In genomic region chr7:44289341-44290249, GRCh38 we compare ENCODE assay signal across 1 cellular context.
TF ChIP-seq lines count a peak whose summit lies in the region.

No MANE protein-coding gene starts in this region.

TF ChIP-seq in GM23338, 12 proteins besides CTCF, POLR2A, EP300 and RAD21:
- TF ChIP-seq REST (IDR thresholded peaks at IDR 0.05; ENCODE audit: unreplicated experiment): no peak
- no peak for TF ChIP-seq CREB1 (CRISPR knock-in tag; IDR thresholded peaks at IDR 0.05; ENCODE audit: low read depth)
- TF ChIP-seq JUNB (IDR thresholded peaks at IDR 0.05; ENCODE audit: unreplicated experiment): no peak
